Comparison of ENCODE assay signal across 9 cellular contexts in genomic region chr9:79233542-79233941, GRCh38.
A peak's percentile ranks its signal among the peaks of the same experiment; 100 is the strongest.
DNase-seq lines count a peak whose midpoint lies in the region; ATAC-seq and TF ChIP-seq lines count a peak whose summit lies in the region.
"Had no signal": no experiment of that assay in that cellular context is flagged by ENCODE, and none has a peak within 500 bp of the region (broad histone marks: within the 10 kb centered on the region; RNA-seq: fewer than 3 reads in every experiment).

No MANE protein-coding gene starts in this region.

- TF ChIP-seq POLR2A in GM18505 (IDR thresholded peaks at IDR 0.05; ENCODE audit: borderline replicate concordance, extremely low read depth, insufficient read depth, insufficient read length), result no peak

- H3K27ac ChIP-seq in 22Rv1, result no peak overlapping the region

- peak; percentile 77 for TF ChIP-seq CTCF in 22Rv1 (IDR thresholded peaks at IDR 0.05)

- ATAC-seq in GM18505 (IDR thresholded peaks at IDR 0.05; ENCODE audit: unreplicated experiment) (peak; percentile 86), HG02970 (IDR thresholded peaks at IDR 0.05; ENCODE audit: low FRiP score, unreplicated experiment) (no peak), HG03045 (IDR thresholded peaks at IDR 0.05; ENCODE audit: unreplicated experiment) (no peak)

- peak; percentile 18 for DNase-seq in HuH-7 (ENCODE audit: low spot score)
- peak; percentile 16 to 56 for DNase-seq in dermis microvascular lymphatic vessel endothelial cell (ENCODE audit: low read depth in 2 of 2)
- no peak for DNase-seq in stimulated activated CD8-positive, alpha-beta memory T cell treated with anti-CD3 and anti-CD28 coated beads, Interleukin-4, amount 100 ng/mL, for 48 hours
- no peak for DNase-seq in activated T-cell treated with anti-CD3 and anti-CD28 coated beads, Interleukin-2, amount 50 U/mL, for 48 hours
- DNase-seq: activated CD4-positive, CD25-positive, alpha-beta regulatory T cell treated with anti-CD3 and anti-CD28 coated beads, Interleukin-2, amount 50 U/mL, for 72 hours had no signal

Comparison
In these comparisons a context has a peak if more than half of its experiments do, and no peak if none do; other contexts are left out.
1. DNase-seq: peak in HuH-7 (single experiment) and dermis microvascular lymphatic vessel endothelial cell (2 of 2); none in stimulated activated CD8-positive, alpha-beta memory T cell treated with anti-CD3 and anti-CD28 coated beads, Interleukin-4, amount 100 ng/mL, for 48 hours (single experiment) and activated T-cell treated with anti-CD3 and anti-CD28 coated beads, Interleukin-2, amount 50 U/mL, for 48 hours (0 of 2).